24 cellular contexts compared by ENCODE assay signal in genomic region chr10:61096056-61096455, GRCh38.
"Had no signal": no experiment of that assay in that cellular context is flagged by ENCODE, and none has a peak within 500 bp of the region (broad histone marks: within the 10 kb centered on the region; RNA-seq: fewer than 3 reads in every experiment).

No MANE protein-coding gene starts in this region.

- H3K27ac ChIP-seq: brain microvascular endothelial cell, cardiac muscle cell, Peyer's patch, RWPE1, SJCRH30, VCaP had no signal

- H3K4me3 ChIP-seq: cardiac muscle cell, Peyer's patch, SJCRH30 had no signal

- H3K27me3 ChIP-seq: brain microvascular endothelial cell, cardiac muscle cell, Peyer's patch, SJCRH30 had no signal

- DNase-seq: activated CD4-positive, alpha-beta T cell treated with anti-CD3 and anti-CD28 coated beads for 36 hours; activated CD4-positive, alpha-beta T cell treated with anti-CD3 and anti-CD28 coated beads, Interleukin-2, amount 50 U/mL, for 48 hours; activated CD8-positive, alpha-beta memory T cell treated with anti-CD3 and anti-CD28 coated beads, Interleukin-2, amount 10 ng/mL, durations not matched to agents 7 days and 5 days; activated gamma-delta T cell; activated naive CD4-positive, alpha-beta T cell treated with anti-CD3 and anti-CD28 coated beads for 36 hours; activated T-cell treated with anti-CD3 and anti-CD28 coated beads, Interleukin-2, amount 50 U/mL, for 24 hours; brain microvascular endothelial cell; MM.1S; NCI-H1105; NCI-H1436; NCI-H187; NCI-H2081; NCI-H510A treated with DMSO at 0.1 percent for 48 hours; NCI-H69; NK-92 treated with Interleukin-12 subunit alpha and Interleukin-12 subunit beta, amount 100 ng/mL, for 24 hours; OCI-M1; Peyer's patch; Right ventricle myocardium superior; SJCRH30; SK-N-SH; T-helper 1 cell had no signal
